Comparison of ENCODE assay signal across 8 cellular contexts in the genomic region with DNA sequence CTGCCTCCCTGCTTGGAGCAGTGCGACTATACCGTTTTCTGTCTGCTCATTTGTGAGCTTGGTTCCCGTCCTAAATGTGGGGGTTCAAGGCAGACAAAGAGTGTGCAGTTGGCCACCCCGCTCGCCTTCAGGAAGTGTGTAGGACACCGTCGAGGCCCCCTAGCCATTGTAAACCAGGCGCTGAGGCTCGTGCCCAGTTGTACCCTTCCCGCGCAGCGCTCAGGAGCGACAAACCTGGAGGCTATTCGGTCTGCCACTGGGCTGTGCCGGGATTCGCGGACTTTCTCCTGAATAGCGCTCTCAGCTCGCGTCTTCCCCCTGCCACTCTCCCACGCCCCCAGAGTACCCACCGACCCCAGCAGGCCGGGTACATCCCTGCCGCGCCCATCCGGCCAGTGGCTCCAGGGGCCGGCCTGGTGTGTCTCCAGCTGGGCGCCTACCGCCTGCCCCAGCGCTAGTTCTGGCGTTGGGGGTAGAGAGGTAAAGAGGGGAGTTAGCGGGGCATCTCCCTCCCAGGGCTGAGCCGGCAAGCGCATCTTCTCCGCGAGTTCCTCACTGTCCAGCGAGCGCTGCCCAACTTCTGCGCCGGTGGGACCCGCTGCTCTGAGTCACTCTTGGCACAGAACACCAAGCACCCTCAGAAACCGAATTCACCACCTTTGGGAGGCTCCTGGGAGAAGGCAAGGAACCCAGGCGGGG. TPM values are rescaled to one million over a fixed set of nuclear protein-coding genes. Genes with fewer than 3 reads are reported as not detected.
A peak's percentile ranks its signal among the peaks of the same experiment; 100 is the strongest.
DNase-seq lines count a peak whose midpoint lies in the region; ATAC-seq and TF ChIP-seq lines count a peak whose summit lies in the region.
"Had no signal": no experiment of that assay in that cellular context is flagged by ENCODE, and none has a peak within 500 bp of the region (broad histone marks: within the 10 kb centered on the region; RNA-seq: fewer than 3 reads in every experiment).

No MANE protein-coding gene starts in this region.

- no peak for TF ChIP-seq POLR2A in stomach (IDR thresholded peaks at IDR 0.05)

- peaks cover 11% of the 10 kb centered on the region for H3K4me1 Mint-ChIP-seq in T-helper 17 cell
- H3K4me1 Mint-ChIP-seq in chondrocyte (ENCODE audit: low read depth): peaks cover 13% of the 10 kb centered on the region

- no peak for TF ChIP-seq CTCF in stomach (IDR thresholded peaks at IDR 0.05)
- TF ChIP-seq CTCF in chondrocyte (IDR thresholded peaks at IDR 0.05): no peak

- no peaks in the 10 kb centered on the region for H3K79me2 ChIP-seq in GM23248 (ENCODE audit: insufficient read depth)

- H3K27me3 Mint-ChIP-seq in T-helper 17 cell (peaks cover 8% of the 10 kb centered on the region), chondrocyte (ENCODE audit: low read depth) (peaks cover 27% of the 10 kb centered on the region)

- H3K4me1 ChIP-seq in GM23248 (ENCODE audit: insufficient read depth) (no peaks in the 10 kb centered on the region), stomach (peaks cover 0 to 42% (median 23%) of the 10 kb centered on the region in 4 donors)
- H3K4me1 ChIP-seq: testis had no signal

- no peak overlapping the region for H3K9ac ChIP-seq in GM23248

- no peak for ATAC-seq in T-helper 17 cell
- no peak for ATAC-seq in left lobe of liver
- no peak for ATAC-seq in HG03520 (IDR thresholded peaks at IDR 0.05; ENCODE audit: unreplicated experiment)
- ATAC-seq in HG02571 (IDR thresholded peaks at IDR 0.05; ENCODE audit: unreplicated experiment): no peak

- no peak overlapping the region for H2AFZ ChIP-seq in GM23248

- intact Hi-C loops in stomach (cut with DNase I; ENCODE audit: low total_unique reads): no loop called here

- H3F3A ChIP-seq in GM23248 (ENCODE audit: insufficient read depth): no peaks in the 10 kb centered on the region

- H3K9me3 ChIP-seq in GM23248 (ENCODE audit: low read depth): no peaks in the 10 kb centered on the region
- no peaks in the 10 kb centered on the region for H3K9me3 ChIP-seq in T-helper 17 cell (ENCODE audit: control insufficient read depth, low read length, poor library complexity, severe bottlenecking)
- H3K9me3 ChIP-seq in stomach: no peaks in the 10 kb centered on the region
- H3K9me3 ChIP-seq: testis had no signal

- H3K4me3 ChIP-seq in GM23248 (no peak overlapping the region), stomach (peak overlapping the region; percentile 53 to 58 (median 56))

- peaks cover 10% of the 10 kb centered on the region for H3K27me3 ChIP-seq in GM23248 (replicated peaks; ENCODE audit: insufficient read depth)
- H3K27me3 ChIP-seq in stomach: peaks cover 0 to 22% (median 19%) of the 10 kb centered on the region in 3 donors
- H3K27me3 ChIP-seq: testis had no signal

- H3K4me3 Mint-ChIP-seq in T-helper 17 cell (peak overlapping the region; percentile 96), chondrocyte (ENCODE audit: unreplicated experiment) (no peak overlapping the region)

- no peaks in the 10 kb centered on the region for H4K20me1 ChIP-seq in GM23248 (ENCODE audit: insufficient read depth)

- TF ChIP-seq EP300 in stomach (IDR thresholded peaks at IDR 0.05): no peak

- no peaks in the 10 kb centered on the region for H3K36me3 Mint-ChIP-seq in T-helper 17 cell (ENCODE audit: low read depth)
- peaks cover 1% of the 10 kb centered on the region for H3K36me3 Mint-ChIP-seq in chondrocyte (ENCODE audit: low read depth)

- 24 to 51% methylated on average over 10 to 26 of the region's 43 CpGs for WGBS in GM23248 (ENCODE audit: low coverage in 1 of 2, low lambda C conversion rate in 2 of 2, missing lambda C conversion rate in 2 of 2), 2 experiments
- WGBS in stomach, 5 donors: 3 to 53% (median 6%) methylated on average over 14 to 43 of the region's 43 CpGs

- no peak overlapping the region for H3K4me2 ChIP-seq in GM23248 (ENCODE audit: unreplicated experiment)

- H3K9me2 ChIP-seq in GM23248 (ENCODE audit: insufficient read depth): no peaks in the 10 kb centered on the region

- H3K9me3 Mint-ChIP-seq in chondrocyte (ENCODE audit: low read depth): peaks cover 3% of the 10 kb centered on the region

- no peaks in the 10 kb centered on the region for H3K36me3 ChIP-seq in GM23248 (ENCODE audit: low read depth)
- H3K36me3 ChIP-seq in stomach: peaks cover 0 to 3% (median 0%) of the 10 kb centered on the region in 4 donors

- in situ Hi-C loops in GM23248 (cut with MboI): no loop called here

- peak; percentile 32 for DNase-seq in GM23248
- DNase-seq in T-helper 17 cell: no peak
- peak; percentile 45 for DNase-seq in left lobe of liver (ENCODE audit: low spot score)
- DNase-seq in stomach: no peak
- no peak for DNase-seq in chondrocyte (ENCODE audit: low spot score)

- H3K27ac ChIP-seq in GM23248: no peak overlapping the region
- peak overlapping the region in 2 of 5 donors; percentile 84 to 85 for H3K27ac ChIP-seq in stomach
- H3K27ac ChIP-seq: testis had no signal

- H3K27ac Mint-ChIP-seq in T-helper 17 cell (peak overlapping the region; percentile 96), chondrocyte (ENCODE audit: unreplicated experiment) (no peak overlapping the region)

RNA-seq across cellular contexts. Expression of a gene that starts 0.9 kb away (rescaled TPM):
- 0.54 TPM in 1 of 2 replicates, not detected in the other for total RNA-seq in GM23248 (2014; rRNA removed; shearing (Covaris generic))
- polyA plus RNA-seq in GM23248 (2016; fragmentation: Nextera tagmentation; extraction: Ambion mirVana) (not detected in 2 replicates), stomach (1 to 10 TPM in 2 of 3 donors, under 1 TPM in 1; 0.55 to 5.5 (median 3.2) TPM)
- total RNA-seq in T-helper 17 cell (10 to 100 TPM; 14.2 to 17.0 TPM), left lobe of liver (9.5 TPM), stomach (10 to 100 TPM in 2 of 5 donors, 1 to 10 TPM in 3; 1.2 to 79.1 (median 8.5) TPM), chondrocyte (0.07 to 0.10 TPM in 2 of 3 replicates, not detected in the other)

Comparison
In these comparisons a context has a peak if more than half of its experiments do, and no peak if none do; other contexts are left out.
1. DNase-seq: peak in GM23248 (single experiment) and left lobe of liver (single experiment); none in T-helper 17 cell (0 of 3), stomach (single experiment) and chondrocyte (single experiment).